Comparison of ENCODE assay signal across 8 cellular contexts in the genomic region with DNA sequence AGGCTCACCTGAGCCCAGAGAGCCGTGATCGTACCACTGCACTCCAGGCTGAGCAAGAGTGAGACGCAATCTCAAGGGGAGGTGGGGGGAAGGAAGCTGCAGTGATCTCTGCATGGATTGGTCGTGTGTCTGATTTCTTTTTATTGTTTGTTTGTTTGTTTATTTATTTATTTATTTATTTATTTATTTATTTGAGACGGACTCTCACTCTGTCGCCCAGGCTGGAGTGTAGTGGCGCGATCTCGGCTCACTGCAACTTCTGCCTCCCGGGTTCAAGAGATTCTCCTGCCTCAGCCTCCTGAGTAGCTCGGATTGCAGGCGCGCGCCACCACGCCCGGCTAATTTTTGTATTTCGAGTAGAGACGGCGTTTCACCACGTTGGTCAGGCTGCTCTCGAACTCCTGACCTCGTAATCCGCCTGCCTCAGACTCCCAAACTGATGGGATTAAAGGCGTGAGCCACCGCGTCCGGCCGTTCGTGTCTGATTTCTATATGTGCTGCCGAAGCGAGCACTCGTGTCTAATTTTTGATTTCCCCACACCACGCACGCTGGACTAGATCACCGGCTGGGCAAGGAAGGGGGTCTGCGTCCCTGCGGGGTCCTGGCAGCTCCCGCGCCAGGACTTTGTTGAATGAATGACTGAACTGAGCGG. TPM values are rescaled to one million over a fixed set of nuclear protein-coding genes. Genes with fewer than 3 reads are reported as not detected.
DNase-seq lines count a peak whose midpoint lies in the region; ATAC-seq and TF ChIP-seq lines count a peak whose summit lies in the region.

No MANE protein-coding gene starts in this region.

- H3F3A ChIP-seq in Loucy (ENCODE audit: low read depth): no peaks in the 10 kb centered on the region
- H3F3A ChIP-seq in neural cell (ENCODE audit: insufficient read depth, low read length, poor library complexity, severe bottlenecking): no peaks in the 10 kb centered on the region

- TF ChIP-seq RAD21 in neural cell (conservative IDR thresholded peaks at IDR 0.05): no peak

- ATAC-seq in GM18868 (IDR thresholded peaks at IDR 0.05; ENCODE audit: unreplicated experiment) (no peak), left lobe of liver (no peak)

- H3K4me3 ChIP-seq in Loucy (ENCODE audit: low read length, poor library complexity, severe bottlenecking) (peak overlapping the region; percentile 75), duodenal mucosa (ENCODE audit: low read depth in 1 of 2, low read length in 2 of 2) (peak overlapping the region; percentile 77 to 91), neural cell (ENCODE audit: low read length) (peak overlapping the region; percentile 55)

- H3K79me2 ChIP-seq in Loucy (ENCODE audit: insufficient read depth, low read length) (peaks cover 30% of the 10 kb centered on the region), neural cell (replicated peaks; ENCODE audit: insufficient read depth, low read length) (no peaks in the 10 kb centered on the region)

- peaks cover 15% of the 10 kb centered on the region for H3K4me1 ChIP-seq in Loucy (ENCODE audit: insufficient read depth, low read length, poor library complexity, severe bottlenecking)
- H3K4me1 ChIP-seq in duodenal mucosa (ENCODE audit: control insufficient read depth in 1 of 2, insufficient read depth in 2 of 2, low read length in 2 of 2): peaks cover 27 to 33% of the 10 kb centered on the region in 2 donors

- TF ChIP-seq CTCF in C4-2B (conservative IDR thresholded peaks at IDR 0.05): no peak
- no peak for TF ChIP-seq CTCF in Loucy (conservative IDR thresholded peaks at IDR 0.05; ENCODE audit: low read length)
- TF ChIP-seq CTCF in neural cell (IDR thresholded peaks at IDR 0.05; ENCODE audit: poor library complexity, severe bottlenecking): no peak
- TF ChIP-seq CTCF in GM20000 (IDR thresholded peaks at IDR 0.05; ENCODE audit: extremely low read depth, missing control alignments): no peak

- no peaks in the 10 kb centered on the region for H3K36me3 ChIP-seq in Loucy (ENCODE audit: insufficient read depth, low read length)
- H3K36me3 ChIP-seq in duodenal mucosa (ENCODE audit: control insufficient read depth in 1 of 2, insufficient read depth in 2 of 2, low read length in 2 of 2): no peaks in the 10 kb centered on the region
- no peaks in the 10 kb centered on the region for H3K36me3 ChIP-seq in neural cell (ENCODE audit: insufficient read depth, low read length)

- H3K9me3 ChIP-seq in Loucy (ENCODE audit: insufficient read depth, low read depth, low read length): no peaks in the 10 kb centered on the region
- H3K9me3 ChIP-seq in duodenal mucosa (ENCODE audit: control insufficient read depth in 1 of 2, low read length in 2 of 2): no peaks in the 10 kb centered on the region
- no peaks in the 10 kb centered on the region for H3K9me3 ChIP-seq in neural cell (ENCODE audit: low read length)

- H2AFZ ChIP-seq in Loucy (ENCODE audit: low read length): peak overlapping the region; percentile 73; the same call in 1 of the 2 replicates
- H2AFZ ChIP-seq in neural cell (ENCODE audit: low read depth, low read length): no peak overlapping the region

- H4K20me1 ChIP-seq in Loucy (ENCODE audit: insufficient read depth, low read length, poor library complexity, severe bottlenecking) (peaks cover 12% of the 10 kb centered on the region), neural cell (ENCODE audit: insufficient read depth) (no peaks in the 10 kb centered on the region)

- DNase-seq in 8988T (no peak), GM20000 (ENCODE audit: low spot score) (no peak), left lobe of liver (ENCODE audit: low spot score) (no peak)

- no peaks in the 10 kb centered on the region for H3K9me2 ChIP-seq in Loucy (replicated peaks; ENCODE audit: low read depth, low read length)
- no peaks in the 10 kb centered on the region for H3K9me2 ChIP-seq in neural cell (ENCODE audit: insufficient read depth, low read length)

- H3K27me3 ChIP-seq in Loucy (ENCODE audit: insufficient read depth, low read length, poor library complexity, severe bottlenecking) (no peaks in the 10 kb centered on the region), duodenal mucosa (ENCODE audit: control insufficient read depth in 1 of 2, insufficient read depth in 2 of 2, low read length in 2 of 2) (no peaks in the 10 kb centered on the region), neural cell (ENCODE audit: insufficient read depth, low read depth, low read length) (peaks cover 38% of the 10 kb centered on the region)

- peak overlapping the region; percentile 69 for H3K27ac ChIP-seq in C4-2B
- H3K27ac ChIP-seq in duodenal mucosa (ENCODE audit: low read depth, low read length): no peak overlapping the region
- H3K27ac ChIP-seq in neural cell (ENCODE audit: low read length): no peak overlapping the region

- peak overlapping the region; percentile 85 for H3K4me2 ChIP-seq in Loucy (ENCODE audit: low read depth, low read length, poor library complexity, severe bottlenecking)
- no peak overlapping the region for H3K4me2 ChIP-seq in neural cell (ENCODE audit: low read length)

- no peak for TF ChIP-seq EP300 in neural cell (conservative IDR thresholded peaks at IDR 0.05; ENCODE audit: poor library complexity, severe bottlenecking)

- H3K9ac ChIP-seq in Loucy (ENCODE audit: low read depth, low read length, poor library complexity, severe bottlenecking) (no peak overlapping the region), duodenal mucosa (ENCODE audit: low read depth in 1 of 2, low read length in 2 of 2) (peak overlapping the region in 1 of 2 donors; percentile 43), neural cell (ENCODE audit: low read length) (no peak overlapping the region)

TF ChIP-seq in neural cell, 6 proteins besides CTCF, POLR2A, EP300 and RAD21:
- TF ChIP-seq TAF1 (IDR thresholded peaks at IDR 0.05; ENCODE audit: low read depth) (no peak), EZH2 (IDR thresholded peaks at IDR 0.05; ENCODE audit: borderline replicate concordance, insufficient read depth, low read length, poor library complexity, severe bottlenecking) (no peak), POLR2AphosphoS5 (IDR thresholded peaks at IDR 0.05) (no peak), SMC3 (conservative IDR thresholded peaks at IDR 0.05; ENCODE audit: poor library complexity) (no peak), MXI1 (conservative IDR thresholded peaks at IDR 0.05; ENCODE audit: poor library complexity, severe bottlenecking) (no peak)

RNA-seq across cellular contexts. Expression of gene TNFRSF12A, which starts 0.4 kb away (rescaled TPM):
- polyA plus RNA-seq in neural cell: 2.0 and 2.3 TPM in 2 replicates
- polyA minus RNA-seq in neural cell: 0.97 TPM in 1 of 2 replicates, not detected in the other
- 4.3 TPM for total RNA-seq in left lobe of liver

RNA-seq across cellular contexts. Expression of gene CLDN6, which starts 1.7 kb away (rescaled TPM):
- 1.1 TPM in 1 of 2 replicates, not detected in the other for polyA plus RNA-seq in neural cell
- not detected in 2 replicates for polyA minus RNA-seq in neural cell
- 0.96 TPM for total RNA-seq in left lobe of liver

RNA-seq across cellular contexts. Expression of gene HCFC1R1, which starts 4.0 kb away (rescaled TPM):
- polyA plus RNA-seq in neural cell: 19.0 and 23.7 TPM in 2 replicates
- 6.3 and 7.1 TPM in 2 replicates for polyA minus RNA-seq in neural cell
- 11.2 TPM for total RNA-seq in left lobe of liver

RNA-seq across cellular contexts. Expression of gene THOC6, which starts 4.1 kb away (rescaled TPM):
- 11.4 and 23.0 TPM in 2 replicates for polyA plus RNA-seq in neural cell
- polyA minus RNA-seq in neural cell: 5.1 and 5.7 TPM in 2 replicates
- 9.6 TPM for total RNA-seq in left lobe of liver

RNA-seq across cellular contexts. Expression of gene CLDN9, which starts 7.0 kb away (rescaled TPM):
- polyA plus RNA-seq in neural cell: not detected in 2 replicates
- not detected in 2 replicates for polyA minus RNA-seq in neural cell
- 1.5 TPM for total RNA-seq in left lobe of liver
